Comparison of ENCODE assay signal across 8 cellular contexts in genomic region chr11:77820565-77821348, GRCh38. TPM values are rescaled to one million over a fixed set of nuclear protein-coding genes. Genes with fewer than 3 reads are reported as not detected.
A peak's percentile ranks its signal among the peaks of the same experiment; 100 is the strongest.
DNase-seq lines count a peak whose midpoint lies in the region; ATAC-seq and TF ChIP-seq lines count a peak whose summit lies in the region.

AAMDC (plus strand) TSS chr11:77821144; CDS start chr11:77842497, 21,353 bp downstream.
RSF1 (minus strand) TSS chr11:77820722; CDS start chr11:77820714, 8 bp downstream.

- TF ChIP-seq CTCF in CD4-positive, alpha-beta T cell (IDR thresholded peaks at IDR 0.05), result peak; percentile 69
- TF ChIP-seq CTCF in lower lobe of right lung (IDR thresholded peaks at IDR 0.05), result peak; percentile 71

- peak within 1 kb of the TSS; percentile 88 to 90 for H3K9ac ChIP-seq in duodenal mucosa (ENCODE audit: low read depth in 1 of 2, low read length in 2 of 2)

- peak within 1 kb of the TSS; percentile 95 for H3K27ac ChIP-seq in CD4-positive, alpha-beta T cell (ENCODE audit: low read depth, low read length)
- H3K27ac ChIP-seq in duodenal mucosa (ENCODE audit: low read depth, low read length), result peak within 1 kb of the TSS; percentile 87
- H3K27ac ChIP-seq in lower lobe of right lung, result peak within 1 kb of the TSS; percentile 92

- CTCF ChIA-PET in CD4-positive, alpha-beta T cell (lab: Charles Lee), result interaction anchor here (0.9 kb wide), 1 partner anchor 174 kb away, joined by 5 read pairs; no protein-coding TSS in a partner anchor
- CTCF ChIA-PET in activated CD4-positive, alpha-beta memory T cell treated with anti-CD3 and anti-CD28 coated beads for 36 hours (lab: Charles Lee), result interaction anchor here (1.0 to 1.7 kb wide), 2 partner anchors 44 to 174 kb away, joined by 3 to 6 read pairs; partner anchors contain the start of gene INTS4

- ATAC-seq in CD4-positive, alpha-beta T cell (ENCODE audit: poor library complexity), result peak; percentile 80
- ATAC-seq in GM19397 (IDR thresholded peaks at IDR 0.05; ENCODE audit: unreplicated experiment), result peak; percentile 87
- peak; percentile 86 for ATAC-seq in HG03571 (IDR thresholded peaks at IDR 0.05; ENCODE audit: unreplicated experiment)
- peak; percentile 95 to 97 for ATAC-seq in lower lobe of right lung

- no peaks in the 10 kb centered on the region for H3K36me3 ChIP-seq in duodenal mucosa (ENCODE audit: control insufficient read depth in 1 of 2, insufficient read depth in 2 of 2, low read length in 2 of 2)
- no peaks in the 10 kb centered on the region for H3K36me3 ChIP-seq in lower lobe of right lung

- DNase-seq in CD4-positive, alpha-beta T cell, result peak; percentile 92 to 97 (median 96)
- DNase-seq in NCI-H774 (lab: John Stamatoyannopoulos, UW) (peak; percentile 96), lower lobe of right lung (peak; percentile 99)
- DNase-seq in activated CD4-positive, alpha-beta memory T cell treated with anti-CD3 and anti-CD28 coated beads for 36 hours, result peak; percentile 98
- DNase-seq in stimulated activated CD4-positive, alpha-beta T cell treated with anti-CD3 and anti-CD28 coated beads, TNF-alpha, amount 100 ng/mL, for 24 hours (ENCODE audit: low read depth in 3 of 3), result peak; percentile 93 to 96 (median 96)

- H3K4me1 ChIP-seq in duodenal mucosa (ENCODE audit: control insufficient read depth in 1 of 2, insufficient read depth in 2 of 2, low read length in 2 of 2) (peaks cover 16 to 24% of the 10 kb centered on the region in 2 donors), lower lobe of right lung (peaks cover 48% of the 10 kb centered on the region)

- peak within 1 kb of the TSS; percentile 98 for H3K4me3 Mint-ChIP-seq in CD4-positive, alpha-beta T cell
- H3K4me3 Mint-ChIP-seq in activated CD4-positive, alpha-beta memory T cell treated with anti-CD3 and anti-CD28 coated beads for 36 hours, result peak within 1 kb of the TSS; percentile 97

- no peaks in the 10 kb centered on the region for H3K27me3 ChIP-seq in CD4-positive, alpha-beta T cell (ENCODE audit: control insufficient read depth, insufficient read depth, low read length)
- H3K27me3 ChIP-seq in duodenal mucosa (ENCODE audit: control insufficient read depth in 1 of 2, insufficient read depth in 2 of 2, low read length in 2 of 2) (no peaks in the 10 kb centered on the region), lower lobe of right lung (ENCODE audit: low read depth) (no peaks in the 10 kb centered on the region)

- intact Hi-C loops in CD4-positive, alpha-beta T cell (cut with DNase I, micrococcal nuclease), result loop anchor here (1.0 to 5.0 kb wide), 5 partner anchors 174 to 752 kb away; partner anchors contain the start of genes INTS4 (in 1 of the 2), KCTD21 (in 1 of the 2), NARS2 (in 1 of the 2) and USP35 (in 1 of the 2)
- intact Hi-C loops in activated CD4-positive, alpha-beta memory T cell treated with anti-CD3 and anti-CD28 coated beads for 36 hours (cut with micrococcal nuclease), result loop anchor here (1.0 to 5.0 kb wide), 6 partner anchors 116 to 597 kb away; partner anchors contain the start of genes CLNS1A, GAB2, INTS4 and KCTD21
- intact Hi-C loops in lower lobe of right lung (cut with DNase I), result no loop called here

- peaks cover 29% of the 10 kb centered on the region for H3K36me3 Mint-ChIP-seq in CD4-positive, alpha-beta T cell (ENCODE audit: low read depth)
- H3K36me3 Mint-ChIP-seq in activated CD4-positive, alpha-beta memory T cell treated with anti-CD3 and anti-CD28 coated beads for 36 hours, result peaks cover 11% of the 10 kb centered on the region

- POLR2A ChIA-PET in CD4-positive, alpha-beta T cell (lab: Charles Lee), result interaction anchor here (1.3 to 4.0 kb wide), 4 partner anchors 14 to 258 kb away, joined by 3 to 61 read pairs (median 4); partner anchors contain the start of gene INTS4
- POLR2A ChIA-PET in activated CD4-positive, alpha-beta memory T cell treated with anti-CD3 and anti-CD28 coated beads for 36 hours (lab: Charles Lee), result interaction anchor here (1.2 to 1.7 kb wide), 2 partner anchors 42 to 174 kb away, joined by 3 to 10 read pairs; partner anchors contain the start of gene INTS4

- H3K27ac Mint-ChIP-seq in CD4-positive, alpha-beta T cell, result peak within 1 kb of the TSS; percentile 92
- peak within 1 kb of the TSS; percentile 98 for H3K27ac Mint-ChIP-seq in activated CD4-positive, alpha-beta memory T cell treated with anti-CD3 and anti-CD28 coated beads for 36 hours

- no peaks in the 10 kb centered on the region for H3K9me3 Mint-ChIP-seq in CD4-positive, alpha-beta T cell
- H3K9me3 Mint-ChIP-seq in activated CD4-positive, alpha-beta memory T cell treated with anti-CD3 and anti-CD28 coated beads for 36 hours, result no peaks in the 10 kb centered on the region

- H3K4me3 ChIP-seq in duodenal mucosa (ENCODE audit: low read depth in 1 of 2, low read length in 2 of 2) (peak within 1 kb of the TSS; percentile 98 to 100), lower lobe of right lung (peak within 1 kb of the TSS; percentile 97)

- no peaks in the 10 kb centered on the region for H3K27me3 Mint-ChIP-seq in CD4-positive, alpha-beta T cell
- H3K27me3 Mint-ChIP-seq in activated CD4-positive, alpha-beta memory T cell treated with anti-CD3 and anti-CD28 coated beads for 36 hours, result no peaks in the 10 kb centered on the region

- H3K4me1 Mint-ChIP-seq in CD4-positive, alpha-beta T cell (ENCODE audit: low read depth), result peaks cover 46% of the 10 kb centered on the region
- peaks cover 34% of the 10 kb centered on the region for H3K4me1 Mint-ChIP-seq in activated CD4-positive, alpha-beta memory T cell treated with anti-CD3 and anti-CD28 coated beads for 36 hours (ENCODE audit: low read depth)

- H3K9me3 ChIP-seq in CD4-positive, alpha-beta T cell (ENCODE audit: control insufficient read depth, low read length), result no peaks in the 10 kb centered on the region
- no peaks in the 10 kb centered on the region for H3K9me3 ChIP-seq in duodenal mucosa (ENCODE audit: control insufficient read depth in 1 of 2, low read length in 2 of 2)
- H3K9me3 ChIP-seq in lower lobe of right lung, result no peaks in the 10 kb centered on the region

RNA-seq across cellular contexts. Expression of gene AAMDC, which starts in this region (rescaled TPM):
- 1 to 10 TPM; 1.5 to 2.1 TPM for total RNA-seq in CD4-positive, alpha-beta T cell
- total RNA-seq in activated CD4-positive, alpha-beta memory T cell treated with anti-CD3 and anti-CD28 coated beads for 36 hours, result 1 to 10 TPM; 9.5 to 10.0 TPM
- total RNA-seq in lower lobe of right lung, result 30.3 TPM

RNA-seq across cellular contexts. Expression of gene RSF1, which starts in this region (rescaled TPM):
- 10 to 100 TPM; 87.7 to 91.9 TPM for total RNA-seq in CD4-positive, alpha-beta T cell
- total RNA-seq in activated CD4-positive, alpha-beta memory T cell treated with anti-CD3 and anti-CD28 coated beads for 36 hours, result 10 to 100 TPM; 48.7 to 52.9 TPM
- 59.6 TPM for total RNA-seq in lower lobe of right lung

Comparison
In these comparisons a context has a peak if more than half of its experiments do, and no peak if none do; other contexts are left out.
1. Peak in every context shown above with its lines: DNase-seq, ATAC-seq, H3K4me3 ChIP-seq and H3K27ac ChIP-seq.